Comparison of ENCODE assay signal across 1 cellular context in the genomic region with DNA sequence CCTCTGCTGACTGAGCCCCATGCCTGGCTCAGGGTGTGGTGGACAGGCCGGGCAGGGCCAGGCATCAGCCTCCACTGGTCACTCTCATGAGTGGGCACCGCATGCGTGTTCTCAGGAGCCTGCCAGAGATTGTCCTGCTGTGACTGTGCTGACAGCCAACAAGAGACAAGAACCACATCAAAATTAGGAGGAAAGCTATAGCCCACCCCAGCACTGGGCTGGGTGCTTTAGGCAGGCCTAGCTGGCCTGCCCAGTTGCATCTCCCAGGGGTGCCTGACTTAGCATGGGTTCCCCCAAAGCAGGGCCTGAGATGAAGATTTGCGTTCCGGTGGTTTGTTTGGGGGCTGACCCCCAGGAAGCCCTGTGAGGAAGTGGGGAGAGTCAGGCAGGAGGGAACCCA.
TF ChIP-seq lines count a peak whose summit lies in the region.

No MANE protein-coding gene starts in this region.

TF ChIP-seq in H1, 55 proteins besides CTCF, POLR2A, EP300 and RAD21:
- TF ChIP-seq CBX5 (IDR thresholded peaks at IDR 0.05; ENCODE audit: low read depth, low read length) = no peak
- no peak for TF ChIP-seq TAF7 (optimal IDR thresholded peaks at IDR 0.05; ENCODE audit: borderline replicate concordance, low read depth, low read length)
- TF ChIP-seq RFX5 (IDR thresholded peaks at IDR 0.05; ENCODE audit: borderline replicate concordance, low read depth, low read length) = no peak
